Comparison of ENCODE assay signal across 8 cellular contexts in the genomic region with DNA sequence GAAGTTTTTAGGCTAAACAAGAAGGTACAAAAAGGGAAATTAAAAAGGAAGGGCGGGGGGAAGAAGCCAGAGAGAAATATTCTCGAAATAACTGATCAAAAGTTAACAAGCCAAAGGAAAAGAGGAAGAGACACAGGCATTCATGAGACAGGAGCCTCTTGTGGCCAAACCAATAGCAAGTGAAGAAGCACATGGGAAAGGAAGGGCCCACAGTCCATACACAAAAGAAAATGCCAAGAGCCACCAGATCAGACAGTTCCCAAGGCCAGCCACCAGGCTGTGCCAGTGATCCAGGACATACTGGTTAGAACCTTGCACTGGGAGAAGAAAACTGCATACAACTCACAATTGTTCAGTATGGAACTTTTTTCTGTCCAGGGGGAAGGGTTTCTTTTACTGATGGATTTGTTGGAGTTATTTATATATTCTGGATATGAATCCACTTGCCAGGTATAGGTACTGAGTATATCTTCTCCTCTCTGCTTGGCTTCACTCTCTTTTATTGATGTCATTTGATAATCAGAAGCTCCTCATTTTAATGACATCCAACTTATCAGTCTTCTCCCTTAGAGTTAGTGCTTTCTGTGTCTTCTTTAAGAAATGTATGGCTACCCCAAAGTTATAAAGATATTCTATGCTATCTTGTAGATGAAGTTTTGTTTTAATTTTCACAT.
DNase-seq lines count a peak whose midpoint lies in the region; ATAC-seq and TF ChIP-seq lines count a peak whose summit lies in the region.

No MANE protein-coding gene starts in this region.

- H3K36me3 ChIP-seq in heart right ventricle (no peaks in the 10 kb centered on the region), prostate gland (no peaks in the 10 kb centered on the region)

- H3K27ac ChIP-seq in heart right ventricle (peak overlapping the region; percentile 10 to 100 (median 94)), prostate gland (peak overlapping the region; percentile 99)

- WGBS in heart right ventricle, 2 donors: 45 to 57% methylated on average over 2 of the region's 2 CpGs
- WGBS in prostate gland: 52% methylated on average over 2 of the region's 2 CpGs

- TF ChIP-seq CTCF in heart right ventricle (IDR thresholded peaks at IDR 0.05) (peak; percentile 82 to 96 (median 90)), prostate gland (IDR thresholded peaks at IDR 0.05) (peak; percentile 77 to 96 (median 94))

- intact Hi-C loops in heart right ventricle (cut with DNase I): loop anchor here in 9 of 10 donors (1.0 to 10.0 kb wide), 6 partner anchors 40 to 169 kb away; no protein-coding TSS in a partner anchor
- intact Hi-C loops in prostate gland (cut with DNase I): loop anchor here (1.0 to 5.0 kb wide), 3 partner anchors 41 to 414 kb away; a partner anchor contains a TSS

- peak; percentile 88 for DNase-seq in COLO829 (ENCODE audit: low spot score)
- peak; percentile 91 for DNase-seq in LHCN-M2 (ENCODE audit: low read depth)
- peak in 42 of 56 donors; percentile 19 to 85 (median 49) for DNase-seq in amygdala (lab: John Stamatoyannopoulos, UW)
- DNase-seq in heart right ventricle: peak; percentile 73 to 84
- DNase-seq in prostate gland (ENCODE audit: low spot score): peak; percentile 82

- ATAC-seq in GM21447 (IDR thresholded peaks at IDR 0.05; ENCODE audit: unreplicated experiment) (peak; percentile 21), SK-N-SH treated with all-trans-retinoic acid at 6 μM for 48 hours (peak; percentile 92), heart right ventricle (peak; percentile 31 to 65 (median 56)), GM18505 (IDR thresholded peaks at IDR 0.05; ENCODE audit: unreplicated experiment) (no peak)

- H3K4me1 ChIP-seq in heart right ventricle (peaks cover 38 to 98% (median 89%) of the 10 kb centered on the region in 9 donors), prostate gland (replicated peaks) (peaks cover 37% of the 10 kb centered on the region)

- H3K27me3 ChIP-seq in heart right ventricle (no peaks in the 10 kb centered on the region), prostate gland (replicated peaks; ENCODE audit: insufficient read depth) (no peaks in the 10 kb centered on the region)

- H3K4me3 ChIP-seq in heart right ventricle: no peak overlapping the region
- no peak overlapping the region for H3K4me3 ChIP-seq in prostate gland

- no peaks in the 10 kb centered on the region for H3K9me3 ChIP-seq in heart right ventricle
- H3K9me3 ChIP-seq in prostate gland: no peaks in the 10 kb centered on the region

- TF ChIP-seq POLR2A in prostate gland (IDR thresholded peaks at IDR 0.05) (no peak), GM18505 (IDR thresholded peaks at IDR 0.05; ENCODE audit: borderline replicate concordance, extremely low read depth, insufficient read depth, insufficient read length) (no peak)

TF ChIP-seq in SK-N-SH treated with all-trans-retinoic acid at 6 μM for 48 hours, 23 proteins besides CTCF, POLR2A, EP300 and RAD21:
- TF ChIP-seq TOX (CRISPR knock-in tag; IDR thresholded peaks at IDR 0.05; ENCODE audit: borderline replicate concordance): no peak
- TF ChIP-seq OSR1 (CRISPR knock-in tag; IDR thresholded peaks at IDR 0.05): no peak
- TF ChIP-seq, protein P1, sequence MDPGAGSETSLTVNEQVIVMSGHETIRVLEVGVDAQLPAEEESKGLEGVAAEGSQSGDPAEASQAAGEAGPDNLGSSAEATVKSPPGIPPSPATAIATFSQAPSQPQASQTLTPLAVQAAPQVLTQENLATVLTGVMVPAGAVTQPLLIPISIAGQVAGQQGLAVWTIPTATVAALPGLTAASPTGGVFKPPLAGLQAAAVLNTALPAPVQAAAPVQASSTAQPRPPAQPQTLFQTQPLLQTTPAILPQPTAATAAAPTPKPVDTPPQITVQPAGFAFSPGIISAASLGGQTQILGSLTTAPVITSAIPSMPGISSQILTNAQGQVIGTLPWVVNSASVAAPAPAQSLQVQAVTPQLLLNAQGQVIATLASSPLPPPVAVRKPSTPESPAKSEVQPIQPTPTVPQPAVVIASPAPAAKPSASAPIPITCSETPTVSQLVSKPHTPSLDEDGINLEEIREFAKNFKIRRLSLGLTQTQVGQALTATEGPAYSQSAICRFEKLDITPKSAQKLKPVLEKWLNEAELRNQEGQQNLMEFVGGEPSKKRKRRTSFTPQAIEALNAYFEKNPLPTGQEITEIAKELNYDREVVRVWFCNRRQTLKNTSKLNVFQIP (CRISPR knock-in tag; IDR thresholded peaks at IDR 0.05; ENCODE audit: borderline replicate concordance, low read depth): no peak
- no peak for TF ChIP-seq ZNF565 (CRISPR knock-in tag; conservative IDR thresholded peaks at IDR 0.05; ENCODE audit: low read depth)
- TF ChIP-seq, protein P2, sequence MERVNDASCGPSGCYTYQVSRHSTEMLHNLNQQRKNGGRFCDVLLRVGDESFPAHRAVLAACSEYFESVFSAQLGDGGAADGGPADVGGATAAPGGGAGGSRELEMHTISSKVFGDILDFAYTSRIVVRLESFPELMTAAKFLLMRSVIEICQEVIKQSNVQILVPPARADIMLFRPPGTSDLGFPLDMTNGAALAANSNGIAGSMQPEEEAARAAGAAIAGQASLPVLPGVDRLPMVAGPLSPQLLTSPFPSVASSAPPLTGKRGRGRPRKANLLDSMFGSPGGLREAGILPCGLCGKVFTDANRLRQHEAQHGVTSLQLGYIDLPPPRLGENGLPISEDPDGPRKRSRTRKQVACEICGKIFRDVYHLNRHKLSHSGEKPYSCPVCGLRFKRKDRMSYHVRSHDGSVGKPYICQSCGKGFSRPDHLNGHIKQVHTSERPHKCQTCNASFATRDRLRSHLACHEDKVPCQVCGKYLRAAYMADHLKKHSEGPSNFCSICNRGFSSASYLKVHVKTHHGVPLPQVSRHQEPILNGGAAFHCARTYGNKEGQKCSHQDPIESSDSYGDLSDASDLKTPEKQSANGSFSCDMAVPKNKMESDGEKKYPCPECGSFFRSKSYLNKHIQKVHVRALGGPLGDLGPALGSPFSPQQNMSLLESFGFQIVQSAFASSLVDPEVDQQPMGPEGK (CRISPR knock-in tag; IDR thresholded peaks at IDR 0.05; ENCODE audit: borderline replicate concordance): no peak
- no peak for TF ChIP-seq TCF4 (CRISPR knock-in tag; IDR thresholded peaks at IDR 0.05; ENCODE audit: borderline replicate concordance)
- TF ChIP-seq, protein P3, sequence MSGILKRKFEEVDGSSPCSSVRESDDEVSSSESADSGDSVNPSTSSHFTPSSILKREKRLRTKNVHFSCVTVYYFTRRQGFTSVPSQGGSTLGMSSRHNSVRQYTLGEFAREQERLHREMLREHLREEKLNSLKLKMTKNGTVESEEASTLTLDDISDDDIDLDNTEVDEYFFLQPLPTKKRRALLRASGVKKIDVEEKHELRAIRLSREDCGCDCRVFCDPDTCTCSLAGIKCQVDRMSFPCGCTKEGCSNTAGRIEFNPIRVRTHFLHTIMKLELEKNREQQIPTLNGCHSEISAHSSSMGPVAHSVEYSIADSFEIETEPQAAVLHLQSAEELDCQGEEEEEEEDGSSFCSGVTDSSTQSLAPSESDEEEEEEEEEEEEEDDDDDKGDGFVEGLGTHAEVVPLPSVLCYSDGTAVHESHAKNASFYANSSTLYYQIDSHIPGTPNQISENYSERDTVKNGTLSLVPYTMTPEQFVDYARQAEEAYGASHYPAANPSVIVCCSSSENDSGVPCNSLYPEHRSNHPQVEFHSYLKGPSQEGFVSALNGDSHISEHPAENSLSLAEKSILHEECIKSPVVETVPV (CRISPR knock-in tag; IDR thresholded peaks at IDR 0.05): no peak
- TF ChIP-seq ZNF8 (CRISPR knock-in tag; IDR thresholded peaks at IDR 0.05): no peak
- no peak for TF ChIP-seq BACH2 (CRISPR knock-in tag; IDR thresholded peaks at IDR 0.05; ENCODE audit: borderline replicate concordance)
- no peak for TF ChIP-seq ZFP30 (CRISPR knock-in tag; IDR thresholded peaks at IDR 0.05)
- TF ChIP-seq SNAI2 (CRISPR knock-in tag; IDR thresholded peaks at IDR 0.05): no peak
- no peak for TF ChIP-seq ZFP3 (CRISPR knock-in tag; IDR thresholded peaks at IDR 0.05)
- TF ChIP-seq ZNF70 (CRISPR knock-in tag; IDR thresholded peaks at IDR 0.05): no peak
- no peak for TF ChIP-seq ZC3H10 (CRISPR knock-in tag; IDR thresholded peaks at IDR 0.05)
